ENCODE assay signal across 8 cellular contexts in genomic region chr1:155976062-155976912, GRCh38. TPM values are rescaled to one million over a fixed set of nuclear protein-coding genes. Genes with fewer than 3 reads are reported as not detected.
DNase-seq lines count a peak whose midpoint lies in the region; ATAC-seq and TF ChIP-seq lines count a peak whose summit lies in the region.

No MANE protein-coding gene starts in this region.

- peak overlapping the region; percentile 89 for H3K27ac ChIP-seq in psoas muscle

- H3K27me3 ChIP-seq in psoas muscle (ENCODE audit: insufficient read depth in 3 of 3, low read length in 2 of 3), result no peaks in the 10 kb centered on the region

- DNase-seq in AG09309 (ENCODE audit: low read depth) (no peak), HUDEP-2 (lab: John Stamatoyannopoulos, UW; ENCODE audit: unreplicated experiment in 76 of 76) (peak in 72 of 76 experiments; percentile 5 to 92 (median 80)), RPMI7951 (ENCODE audit: low read depth) (peak; percentile 77), globus pallidus (ENCODE audit: low spot score) (peak; percentile 60), psoas muscle (peak; percentile 72 to 82)
- peak; percentile 65 for DNase-seq in activated effector memory CD4-positive, alpha-beta T cell treated with Interleukin-2 at 50 U/mL for 16 hours

- H3K9me3 ChIP-seq in psoas muscle, result no peaks in the 10 kb centered on the region

- intact Hi-C loops in psoas muscle (cut with DNase I), result loop anchor here in 1 of 2 donors (2.0 kb wide), 1 partner anchor 13 kb away; no protein-coding TSS in a partner anchor

- peaks cover 73% of the 10 kb centered on the region for H3K4me1 ChIP-seq in psoas muscle

- ATAC-seq in psoas muscle (no peak), GM21526 (IDR thresholded peaks at IDR 0.05; ENCODE audit: low FRiP score, unreplicated experiment) (no peak), HG03196 (IDR thresholded peaks at IDR 0.05; ENCODE audit: unreplicated experiment) (no peak)

- no peaks in the 10 kb centered on the region for H3K36me3 ChIP-seq in psoas muscle (ENCODE audit: insufficient read depth in 1 of 2, low read depth in 1 of 2)

- H3K4me3 ChIP-seq in AG09309 (ENCODE audit: control insufficient read depth, low read depth, low read length) (peak overlapping the region; percentile 84), psoas muscle (peak overlapping the region; percentile 88)

- TF ChIP-seq CTCF in AG09309 (IDR thresholded peaks at IDR 0.05; ENCODE audit: control insufficient read depth, insufficient read depth, low read depth, low read length, missing control alignments), result no peak
- TF ChIP-seq CTCF in psoas muscle (IDR thresholded peaks at IDR 0.05), result no peak

- WGBS in psoas muscle, 3 donors, result 24 to 35% (median 31%) methylated on average over 14 of the region's 14 CpGs

RNA-seq across cellular contexts. Expression of gene ARHGEF2, which starts 2.1 kb away (rescaled TPM):
- 54.3 and 65.5 TPM in 2 replicates for total RNA-seq in RPMI7951 (2014; rRNA removed; shearing (Covaris generic))
- total RNA-seq in psoas muscle, result 10 to 100 TPM; 22.8 to 54.0 (median 46.3) TPM
- 10 to 100 TPM in 2 of 3 donors, 1 to 10 TPM in 1; 7.4 to 39.1 (median 12.1) TPM for polyA plus RNA-seq in psoas muscle

RNA-seq across cellular contexts. Expression of gene RXFP4, which starts 34.8 kb away (rescaled TPM):
- not detected in 2 replicates for total RNA-seq in RPMI7951 (2014; rRNA removed; shearing (Covaris generic))
- not detected for total RNA-seq in psoas muscle
- polyA plus RNA-seq in psoas muscle, result not detected

RNA-seq across cellular contexts. Expression of gene KHDC4, which starts 42.1 kb away (rescaled TPM):
- total RNA-seq in RPMI7951 (2014; rRNA removed; shearing (Covaris generic)), result 27.0 and 28.6 TPM in 2 replicates
- 10 to 100 TPM; 16.4 to 26.1 (median 23.1) TPM for total RNA-seq in psoas muscle
- polyA plus RNA-seq in psoas muscle, result 10 to 100 TPM; 11.0 to 33.1 (median 11.2) TPM

RNA-seq across cellular contexts. Expression of gene SSR2, which starts 44.5 kb away (rescaled TPM):
- 657 and 685 TPM in 2 replicates for total RNA-seq in RPMI7951 (2014; rRNA removed; shearing (Covaris generic))
- total RNA-seq in psoas muscle, result 10 to 100 TPM; 44.6 to 77.5 (median 61.6) TPM
- 100 to 1,000 TPM in 2 of 3 donors, 10 to 100 TPM in 1; 83.0 to 255 (median 124) TPM for polyA plus RNA-seq in psoas muscle
